In the genomic region with DNA sequence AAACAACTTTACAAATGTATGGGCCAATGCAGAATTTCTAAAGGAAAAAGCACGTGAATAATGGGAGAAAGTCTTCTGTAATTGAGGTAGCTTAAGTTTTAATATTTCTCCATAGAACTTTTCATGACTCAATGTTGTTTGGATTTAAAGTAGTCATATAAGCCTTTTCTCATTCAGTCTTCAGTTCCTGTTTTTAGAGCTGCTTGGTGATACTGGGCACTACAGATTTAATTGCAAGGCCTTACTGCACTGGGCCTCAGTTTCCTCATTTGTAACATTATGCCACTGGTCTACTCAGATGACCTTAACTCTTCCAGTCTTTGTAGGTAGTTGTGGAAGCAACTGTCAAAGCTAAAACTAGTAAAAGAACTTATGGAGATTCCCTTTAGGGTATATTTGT, we compare ENCODE assay signal across 20 cellular contexts.
"Had no signal": no experiment of that assay in that cellular context is flagged by ENCODE, and none has a peak within 500 bp of the region (broad histone marks: within the 10 kb centered on the region; RNA-seq: fewer than 3 reads in every experiment).

No MANE protein-coding gene starts in this region.

- FAIRE-seq: endometrium, frontal cortex, islet of Langerhans had no signal

- H3K27ac ChIP-seq: heart left ventricle, skin epidermis, suprapubic skin, upper lobe of left lung, uterus had no signal

- H3K36me3 ChIP-seq: uterus had no signal

- H3K9me3 ChIP-seq: heart left ventricle, suprapubic skin, tibial artery, upper lobe of left lung, uterus had no signal

- H3K27me3 ChIP-seq: heart left ventricle, suprapubic skin, tibial artery, upper lobe of left lung, uterus had no signal

- H3K4me3 ChIP-seq: heart left ventricle, skin epidermis, suprapubic skin, tibial artery, upper lobe of left lung, uterus had no signal

- DNase-seq: effector memory CD4-positive, alpha-beta T cell; heart left ventricle; hippocampal formation; kidney glomerular epithelial cell; mesendoderm; naive thymus-derived CD4-positive, alpha-beta T cell; nephron progenitor cell; posterior cingulate gyrus; stimulated activated CD4-positive, alpha-beta T cell treated with anti-CD3 and anti-CD28 coated beads, Interleukin-2, amount 100 ng/mL, for 48 hours; stimulated activated naive CD8-positive, alpha-beta T cell treated with anti-CD3 and anti-CD28 coated beads, Interleukin-15, Interleukin-2, amounts not matched to agents 100 U/mL and 50 U/mL, for 24 hours; tibial artery; upper lobe of left lung; uterus had no signal

- H3K4me1 ChIP-seq: uterus had no signal

- ATAC-seq: esophagus mucosa; heart left ventricle; naive thymus-derived CD4-positive, alpha-beta T cell; sciatic nerve; stimulated activated naive CD8-positive, alpha-beta T cell treated with anti-CD3 and anti-CD28 coated beads, Interleukin-15, Interleukin-2, amounts not matched to agents 100 U/mL and 50 U/mL, for 24 hours had no signal
